17 cellular contexts compared by ENCODE assay signal in genomic region chr1:228273720-228274451, GRCh38.
A peak's percentile ranks its signal among the peaks of the same experiment; 100 is the strongest.
DNase-seq lines count a peak whose midpoint lies in the region; ATAC-seq and TF ChIP-seq lines count a peak whose summit lies in the region.
"Had no signal": no experiment of that assay in that cellular context is flagged by ENCODE, and none has a peak within 500 bp of the region (broad histone marks: within the 10 kb centered on the region; RNA-seq: fewer than 3 reads in every experiment).

No MANE protein-coding gene starts in this region.

- no peak for TF ChIP-seq RAD21 in SK-N-SH (IDR thresholded peaks at IDR 0.05; ENCODE audit: low read length)

- CTCF ChIA-PET in SK-N-SH (lab: Yijun Ruan, JAX), result no interaction called here
- CTCF ChIA-PET in activated CD4-positive, alpha-beta memory T cell treated with anti-CD3 and anti-CD28 coated beads for 36 hours (lab: Charles Lee), result no interaction called here

- no peak for TF ChIP-seq CTCF in SK-N-SH (IDR thresholded peaks at IDR 0.05)

- H3K4me3 ChIP-seq in SK-N-SH (ENCODE audit: low read depth in 2 of 2, low read length in 1 of 2), result no peak overlapping the region
- H3K4me3 ChIP-seq: cardiac muscle cell, GM12878, ovary had no signal

- no peaks in the 10 kb centered on the region for H3F3A ChIP-seq in SK-N-SH (replicated peaks; ENCODE audit: insufficient read depth)

- DNase-seq in SK-N-SH (peak; percentile 36), T-helper 17 cell (peak in 1 of 3 donors; percentile 10), islet precursor cell (peak; percentile 47), sciatic nerve (ENCODE audit: low spot score) (peak; percentile 54), amygdala (lab: John Stamatoyannopoulos, UW) (no peak)
- DNase-seq in activated CD4-positive, alpha-beta memory T cell treated with anti-CD3 and anti-CD28 coated beads for 36 hours, result no peak
- DNase-seq: activated naive CD8-positive, alpha-beta T cell treated with anti-CD3 and anti-CD28 coated beads for 36 hours; CD4-positive, alpha-beta memory T cell; NCI-H1436; NCI-H446 had no signal

- H3K9me3 ChIP-seq in SK-N-SH, result no peaks in the 10 kb centered on the region
- no peaks in the 10 kb centered on the region for H3K9me3 ChIP-seq in T-helper 17 cell (ENCODE audit: control insufficient read depth, low read length, poor library complexity, severe bottlenecking)
- H3K9me3 ChIP-seq: ovary had no signal

- H3K4me1 Mint-ChIP-seq in T-helper 17 cell, result peaks cover 25% of the 10 kb centered on the region
- H3K4me1 Mint-ChIP-seq in activated CD4-positive, alpha-beta memory T cell treated with anti-CD3 and anti-CD28 coated beads for 36 hours (ENCODE audit: low read depth), result peaks cover 10% of the 10 kb centered on the region

- no peak overlapping the region for H3K27ac ChIP-seq in SK-N-SH (ENCODE audit: low read depth in 2 of 2, low read length in 1 of 2)
- H3K27ac ChIP-seq: 22Rv1, cardiac muscle cell, ovary, VCaP had no signal

- no peaks in the 10 kb centered on the region for H3K36me3 ChIP-seq in SK-N-SH (replicated peaks in 1 of 2; ENCODE audit: control insufficient read depth in 1 of 2, insufficient read depth in 2 of 2, low read length in 1 of 2)
- H3K36me3 ChIP-seq: ovary had no signal

- H3K9me3 Mint-ChIP-seq in activated CD4-positive, alpha-beta memory T cell treated with anti-CD3 and anti-CD28 coated beads for 36 hours, result no peaks in the 10 kb centered on the region
- H3K9me3 Mint-ChIP-seq: activated naive CD8-positive, alpha-beta T cell treated with anti-CD3 and anti-CD28 coated beads for 36 hours; CD4-positive, alpha-beta memory T cell had no signal

- peaks cover 2% of the 10 kb centered on the region for H3K36me3 Mint-ChIP-seq in T-helper 17 cell (ENCODE audit: low read depth)
- H3K36me3 Mint-ChIP-seq in activated CD4-positive, alpha-beta memory T cell treated with anti-CD3 and anti-CD28 coated beads for 36 hours, result no peaks in the 10 kb centered on the region
- H3K36me3 Mint-ChIP-seq: activated naive CD8-positive, alpha-beta T cell treated with anti-CD3 and anti-CD28 coated beads for 36 hours; CD4-positive, alpha-beta memory T cell had no signal

- no peaks in the 10 kb centered on the region for H4K20me1 ChIP-seq in SK-N-SH (ENCODE audit: insufficient read depth)

- ATAC-seq in SK-N-SH treated with all-trans-retinoic acid at 6 μM for 48 hours (no peak), T-helper 17 cell (no peak), sciatic nerve (no peak), GM21723 (IDR thresholded peaks at IDR 0.05; ENCODE audit: unreplicated experiment) (no peak)
- ATAC-seq: GM12878 had no signal

- intact Hi-C loops in sciatic nerve (cut with DNase I), result no loop called here
- intact Hi-C loops in activated CD4-positive, alpha-beta memory T cell treated with anti-CD3 and anti-CD28 coated beads for 36 hours (cut with micrococcal nuclease), result no loop called here

- no peak overlapping the region for H3K27ac Mint-ChIP-seq in T-helper 17 cell
- no peak overlapping the region for H3K27ac Mint-ChIP-seq in activated CD4-positive, alpha-beta memory T cell treated with anti-CD3 and anti-CD28 coated beads for 36 hours
- H3K27ac Mint-ChIP-seq: activated naive CD8-positive, alpha-beta T cell treated with anti-CD3 and anti-CD28 coated beads for 36 hours had no signal

- no peaks in the 10 kb centered on the region for H3K9me2 ChIP-seq in SK-N-SH

- 94% methylated on average over 29 of the region's 39 CpGs for WGBS in SK-N-SH (ENCODE audit: low lambda C conversion rate)

- H3K4me3 Mint-ChIP-seq in T-helper 17 cell, result peak overlapping the region; percentile 88
- no peak overlapping the region for H3K4me3 Mint-ChIP-seq in activated CD4-positive, alpha-beta memory T cell treated with anti-CD3 and anti-CD28 coated beads for 36 hours

- H3K27me3 Mint-ChIP-seq in T-helper 17 cell, result no peaks in the 10 kb centered on the region
- H3K27me3 Mint-ChIP-seq in activated CD4-positive, alpha-beta memory T cell treated with anti-CD3 and anti-CD28 coated beads for 36 hours, result no peaks in the 10 kb centered on the region
- H3K27me3 Mint-ChIP-seq: activated naive CD8-positive, alpha-beta T cell treated with anti-CD3 and anti-CD28 coated beads for 36 hours; CD4-positive, alpha-beta memory T cell had no signal

- TF ChIP-seq EP300 in SK-N-SH (IDR thresholded peaks at IDR 0.05; ENCODE audit: borderline replicate concordance in 1 of 2, low read depth in 1 of 2, low read length in 1 of 2), result no peak

- no peak overlapping the region for H3K9ac ChIP-seq in SK-N-SH

- no peaks in the 10 kb centered on the region for H3K27me3 ChIP-seq in SK-N-SH (ENCODE audit: insufficient read depth)
- H3K27me3 ChIP-seq: cardiac muscle cell, ovary had no signal

- H3K79me2 ChIP-seq in SK-N-SH (ENCODE audit: insufficient read depth), result no peaks in the 10 kb centered on the region

- no peak overlapping the region for H2AFZ ChIP-seq in SK-N-SH (ENCODE audit: low read depth)

- H3K4me1 ChIP-seq in SK-N-SH (ENCODE audit: control insufficient read depth in 1 of 2, insufficient read depth in 2 of 2, low read depth in 1 of 2, low read length in 1 of 2), result no peaks in the 10 kb centered on the region

- no peak overlapping the region for H3K4me2 ChIP-seq in SK-N-SH

- POLR2A ChIA-PET in SK-N-SH (lab: Yijun Ruan, JAX), result no interaction called here
- POLR2A ChIA-PET in activated CD4-positive, alpha-beta memory T cell treated with anti-CD3 and anti-CD28 coated beads for 36 hours (lab: Charles Lee), result interaction anchor here (1.0 kb wide), 1 partner anchor 183 kb away, joined by 3 read pairs; a partner anchor contains a TSS

TF ChIP-seq in SK-N-SH, 30 proteins besides CTCF, POLR2A, EP300 and RAD21 (continues in another document):
- TF ChIP-seq TCF12 (IDR thresholded peaks at IDR 0.05) (no peak), YY1 (IDR thresholded peaks at IDR 0.05; ENCODE audit: low read depth) (no peak), NFIC (IDR thresholded peaks at IDR 0.05; ENCODE audit: borderline replicate concordance) (no peak), RXRA (IDR thresholded peaks at IDR 0.05; ENCODE audit: borderline replicate concordance, low read depth) (no peak), CHD2 (IDR thresholded peaks at IDR 0.05; ENCODE audit: low read length, partially characterized antibody) (no peak), TEAD4 (IDR thresholded peaks at IDR 0.05; ENCODE audit: borderline replicate concordance, insufficient read depth) (no peak), ELF1 (IDR thresholded peaks at IDR 0.05) (no peak), NRF1 (IDR thresholded peaks at IDR 0.05; ENCODE audit: low read depth, low read length) (no peak), RFX5 (IDR thresholded peaks at IDR 0.05; ENCODE audit: low read length) (no peak), SMC3 (IDR thresholded peaks at IDR 0.05; ENCODE audit: low read depth, low read length) (no peak), TAF1 (IDR thresholded peaks at IDR 0.05; ENCODE audit: borderline replicate concordance, low read depth, low read length) (no peak), IRF3 (IDR thresholded peaks at IDR 0.05; ENCODE audit: low read depth, low read length) (no peak), FOXM1 (IDR thresholded peaks at IDR 0.05; ENCODE audit: low read depth) (no peak), FOXJ3 (CRISPR knock-in tag; IDR thresholded peaks at IDR 0.05) (no peak)
- TF ChIP-seq, protein P1, sequence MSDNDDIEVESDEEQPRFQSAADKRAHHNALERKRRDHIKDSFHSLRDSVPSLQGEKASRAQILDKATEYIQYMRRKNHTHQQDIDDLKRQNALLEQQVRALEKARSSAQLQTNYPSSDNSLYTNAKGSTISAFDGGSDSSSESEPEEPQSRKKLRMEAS (IDR thresholded peaks at IDR 0.05; ENCODE audit: low read depth), result no peak

TF ChIP-seq in SK-N-SH treated with all-trans-retinoic acid at 6 μM for 48 hours, 23 proteins besides CTCF, POLR2A, EP300 and RAD21:
- TF ChIP-seq GLIS3 (CRISPR knock-in tag; IDR thresholded peaks at IDR 0.05) (no peak), ESRRG (CRISPR knock-in tag; IDR thresholded peaks at IDR 0.05) (no peak)

Comparison
In these comparisons a context has a peak if more than half of its experiments do, and no peak if none do; other contexts are left out.
1. DNase-seq: peak in SK-N-SH (single experiment), islet precursor cell (single experiment) and sciatic nerve (single experiment); none in amygdala (0 of 56) and activated CD4-positive, alpha-beta memory T cell treated with anti-CD3 and anti-CD28 coated beads for 36 hours (single experiment).